In genomic region chr20:48187891-48188290, GRCh38 we compare ENCODE assay signal across 18 cellular contexts.
"Had no signal": no experiment of that assay in that cellular context is flagged by ENCODE, and none has a peak within 500 bp of the region (broad histone marks: within the 10 kb centered on the region; RNA-seq: fewer than 3 reads in every experiment).

No MANE protein-coding gene starts in this region.

- H3K27ac ChIP-seq: psoas muscle, right lobe of liver, spleen, stomach, testis, upper lobe of left lung had no signal

- H3K4me1 ChIP-seq: psoas muscle, right lobe of liver, spleen, stomach, upper lobe of left lung had no signal

- H3K36me3 ChIP-seq: right lobe of liver, spleen, stomach, upper lobe of left lung had no signal

- DNase-seq: activated CD4-positive, alpha-beta T cell treated with anti-CD3 and anti-CD28 coated beads for 48 hours; activated CD8-positive, alpha-beta T cell treated with anti-CD3 and anti-CD28 coated beads for 36 hours; activated effector memory CD4-positive, alpha-beta T cell treated with anti-CD3 and anti-CD28 coated beads, Interleukin-2, amount 50 U/mL, for 16 hours; activated T-cell treated with anti-CD3 and anti-CD28 coated beads, Interleukin-2, amount 50 U/mL, for 4 hours; amniotic stem cell; erythroblast; hypothalamus; kidney glomerular epithelial cell; nephron progenitor cell; psoas muscle; right lobe of liver; spleen; stimulated activated CD4-positive, alpha-beta T cell treated with anti-CD3 and anti-CD28 coated beads, Interleukin-2, amount 100 ng/mL, for 24 hours; stomach; T-helper 17 cell; testis; upper lobe of left lung had no signal

- ATAC-seq: activated CD8-positive, alpha-beta T cell treated with anti-CD3 and anti-CD28 coated beads for 36 hours; activated naive CD4-positive, alpha-beta T cell treated with anti-CD3 and anti-CD28 coated beads, Interleukin-2, amount 50 U/mL, for 72 hours; activated T-cell treated with anti-CD3 and anti-CD28 coated beads, Interleukin-2, amount 50 U/mL, for 4 hours; psoas muscle; right lobe of liver; T-helper 17 cell had no signal

- H3K9me3 ChIP-seq: psoas muscle, right lobe of liver, spleen, stomach, testis, upper lobe of left lung had no signal

- H3K27me3 ChIP-seq: right lobe of liver, spleen, stomach, testis, upper lobe of left lung had no signal

- H3K4me3 ChIP-seq: psoas muscle, right lobe of liver, spleen, stomach, testis, upper lobe of left lung had no signal
